ENCODE assay signal across 16 cellular contexts in the genomic region with DNA sequence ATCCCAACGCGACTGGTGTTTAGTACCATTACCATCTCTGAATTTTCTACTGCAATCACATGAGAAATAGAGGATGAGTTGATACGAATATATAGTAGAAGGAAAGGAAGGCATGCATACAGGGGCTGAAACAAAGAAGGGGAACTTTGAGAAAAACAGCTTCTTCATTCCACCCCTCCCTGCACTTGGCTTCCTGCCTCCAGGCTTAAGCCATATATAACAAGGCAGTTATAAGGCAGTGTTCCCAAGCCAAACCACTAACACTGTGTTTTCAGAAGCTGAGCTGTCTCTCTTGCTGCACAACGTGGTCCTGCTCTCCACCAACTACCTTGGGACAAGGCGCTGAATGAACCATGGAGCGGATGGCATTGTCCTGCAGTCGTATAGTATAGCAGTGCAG.
"Had no signal": no experiment of that assay in that cellular context is flagged by ENCODE, and none has a peak within 500 bp of the region (broad histone marks: within the 10 kb centered on the region; RNA-seq: fewer than 3 reads in every experiment).

No MANE protein-coding gene starts in this region.

- H3K27ac Mint-ChIP-seq: activated T-helper 2 cell treated with anti-CD3 and anti-CD28 coated beads, Interferon-gamma antibody, Interleukin-2, Interleukin-4, amounts not matched to agents 10 μg/mL and 5 μg/mL and 100 μg/mL, durations not matched to agents 14 hours and 24 hours and 36 hours; type B pancreatic cell had no signal

- H3K9me3 Mint-ChIP-seq: activated naive CD4-positive, alpha-beta T cell treated with anti-CD3 and anti-CD28 coated beads, Interleukin-2, amount 50 U/mL, for 72 hours; activated T-helper 2 cell treated with anti-CD3 and anti-CD28 coated beads, Interferon-gamma antibody, Interleukin-2, Interleukin-4, amounts not matched to agents 10 μg/mL and 5 μg/mL and 100 μg/mL, durations not matched to agents 14 hours and 24 hours and 36 hours; naive thymus-derived CD4-positive, alpha-beta T cell; type B pancreatic cell had no signal

- H3K27ac ChIP-seq: hepatocyte, left lung had no signal

- DNase-seq: activated CD4-positive, alpha-beta T cell treated with anti-CD3 and anti-CD28 coated beads, Interleukin-2, amount 50 U/mL, for 1 hour; activated T-cell treated with anti-CD3 and anti-CD28 coated beads for 4 hours; amygdala; cerebellar nuclear complex; dermis blood vessel endothelial cell; erythroblast; islet precursor cell; left lung; mucosa of descending colon; naive thymus-derived CD4-positive, alpha-beta T cell; stimulated activated naive CD4-positive, alpha-beta T cell treated with Interleukin-2 at 50 U/mL for 16 hours had no signal

- H3K4me2 ChIP-seq: hepatocyte had no signal

- H3K9me3 ChIP-seq: left lung, mucosa of descending colon had no signal

- H3K27me3 Mint-ChIP-seq: naive thymus-derived CD4-positive, alpha-beta T cell; type B pancreatic cell had no signal

- ATAC-seq: activated CD4-positive, CD25-positive, alpha-beta regulatory T cell treated with anti-CD3 and anti-CD28 coated beads, Interleukin-2, amount 50 U/mL, for 24 hours; activated naive CD4-positive, alpha-beta T cell treated with anti-CD3 and anti-CD28 coated beads, Interleukin-2, amount 50 U/mL, for 72 hours; left lung; mucosa of descending colon; naive thymus-derived CD4-positive, alpha-beta T cell had no signal

- H3K4me3 Mint-ChIP-seq: naive thymus-derived CD4-positive, alpha-beta T cell; type B pancreatic cell had no signal

- H3K27me3 ChIP-seq: hepatocyte, left lung had no signal

- H3K79me2 ChIP-seq: hepatocyte had no signal

- H2AFZ ChIP-seq: hepatocyte had no signal

- H3K4me3 ChIP-seq: hepatocyte, left lung, mucosa of descending colon had no signal
